1 cellular context compared by ENCODE assay signal in genomic region chrX:41332005-41332404, GRCh38.
TF ChIP-seq lines count a peak whose summit lies in the region.

No MANE protein-coding gene starts in this region.

TF ChIP-seq in GM23338, 12 proteins besides CTCF, POLR2A, EP300 and RAD21 (continued from another document):
- no peak for TF ChIP-seq ZNF462 (CRISPR knock-in tag; IDR thresholded peaks at IDR 0.05)
- no peak for TF ChIP-seq EZH2phosphoT487 (IDR thresholded peaks at IDR 0.05; ENCODE audit: unreplicated experiment)
- TF ChIP-seq CREB1 (CRISPR knock-in tag; IDR thresholded peaks at IDR 0.05; ENCODE audit: low read depth) = no peak
- no peak for TF ChIP-seq ZNF114 (CRISPR knock-in tag; IDR thresholded peaks at IDR 0.05)
- no peak for TF ChIP-seq POLR2AphosphoS5 (IDR thresholded peaks at IDR 0.05; ENCODE audit: low read depth)
